Comparison of ENCODE assay signal across 1 cellular context in genomic region chr13:98307744-98308524, GRCh38.
TF ChIP-seq lines count a peak whose summit lies in the region.

No MANE protein-coding gene starts in this region.

TF ChIP-seq in HepG2, 621 proteins besides CTCF, POLR2A, EP300 and RAD21 (continued from another document and continues in another):
- TF ChIP-seq HHEX (CRISPR knock-in tag; IDR thresholded peaks at IDR 0.05), result peak; percentile 42; the same call in 1 of the 2 replicates
- TF ChIP-seq ZNF674 (CRISPR knock-in tag; IDR thresholded peaks at IDR 0.05; ENCODE audit: low read depth), result no peak
- TF ChIP-seq MEIS1 (CRISPR knock-in tag; IDR thresholded peaks at IDR 0.05; ENCODE audit: borderline replicate concordance), result peak; percentile 58; the same call in 1 of the 2 replicates
- TF ChIP-seq SOX5 (CRISPR knock-in tag; IDR thresholded peaks at IDR 0.05; ENCODE audit: borderline replicate concordance), result peak; percentile 69; the same call in 1 of the 2 replicates
- no peak for TF ChIP-seq ZSCAN30 (CRISPR knock-in tag; IDR thresholded peaks at IDR 0.05)
- no peak for TF ChIP-seq SOX6 (IDR thresholded peaks at IDR 0.05)
- TF ChIP-seq SOX6 (CRISPR knock-in tag; IDR thresholded peaks at IDR 0.05), result peak; percentile 88
- TF ChIP-seq HIC2 (CRISPR knock-in tag; IDR thresholded peaks at IDR 0.05; ENCODE audit: low read depth), result 0 out of 2 replicates have a peak, but pooled peaks have one; percentile 54
- TF ChIP-seq PHF20 (CRISPR knock-in tag; IDR thresholded peaks at IDR 0.05), result no peak
- TF ChIP-seq ZNF205 (CRISPR knock-in tag; IDR thresholded peaks at IDR 0.05), result 0 out of 2 replicates have a peak, but pooled peaks have one; percentile 74
- peak; percentile 73; the same call in 1 of the 2 replicates for TF ChIP-seq GATA4 (IDR thresholded peaks at IDR 0.05; ENCODE audit: borderline replicate concordance, low read depth)
- TF ChIP-seq TP53 (CRISPR knock-in tag; conservative IDR thresholded peaks at IDR 0.05), result 0 out of 2 replicates have a peak, but pooled peaks have one; percentile 37
- peak; percentile 81; the same call in 1 of the 2 replicates for TF ChIP-seq ISL2 (CRISPR knock-in tag; IDR thresholded peaks at IDR 0.05)
- TF ChIP-seq ZNF816 (CRISPR knock-in tag; IDR thresholded peaks at IDR 0.05; ENCODE audit: borderline replicate concordance), result no peak; the same call in 1 of the 2 replicates
- TF ChIP-seq FOSL2 (CRISPR knock-in tag; IDR thresholded peaks at IDR 0.05), result peak; percentile 62
- peak; percentile 59; the same call in 1 of the 2 replicates for TF ChIP-seq NR2F2 (IDR thresholded peaks at IDR 0.05; ENCODE audit: borderline replicate concordance, low read depth)
- TF ChIP-seq ZNF687 (CRISPR knock-in tag; IDR thresholded peaks at IDR 0.05), result peak; percentile 84
- TF ChIP-seq MYC (CRISPR knock-in tag; IDR thresholded peaks at IDR 0.05; ENCODE audit: borderline replicate concordance), result peak; percentile 84
- no peak for TF ChIP-seq TIGD3 (CRISPR knock-in tag; IDR thresholded peaks at IDR 0.05; ENCODE audit: borderline replicate concordance)
- no peak for TF ChIP-seq ZMAT5 (CRISPR knock-in tag; IDR thresholded peaks at IDR 0.05; ENCODE audit: borderline replicate concordance, low read depth)
- no peak for TF ChIP-seq POLR2G (IDR thresholded peaks at IDR 0.05; ENCODE audit: low read depth, low read length)
- TF ChIP-seq ZNF782 (CRISPR knock-in tag; IDR thresholded peaks at IDR 0.05; ENCODE audit: borderline replicate concordance), result no peak
- no peak for TF ChIP-seq ATF6 (CRISPR knock-in tag; conservative IDR thresholded peaks at IDR 0.05)
- 0 out of 2 replicates have a peak, but pooled peaks have one; percentile 20 for TF ChIP-seq ZFX (CRISPR knock-in tag; IDR thresholded peaks at IDR 0.05; ENCODE audit: low read depth)
- TF ChIP-seq ZSCAN5A (CRISPR knock-in tag; IDR thresholded peaks at IDR 0.05; ENCODE audit: borderline replicate concordance), result no peak
- 0 out of 2 replicates have a peak, but pooled peaks have one; percentile 62 for TF ChIP-seq ESRRA (CRISPR knock-in tag; IDR thresholded peaks at IDR 0.05; ENCODE audit: low read depth)
- TF ChIP-seq HOXA3 (CRISPR knock-in tag; IDR thresholded peaks at IDR 0.05), result peak; percentile 77
- TF ChIP-seq IKZF5 (CRISPR knock-in tag; IDR thresholded peaks at IDR 0.05), result 0 out of 2 replicates have a peak, but pooled peaks have one; percentile 54
- no peak for TF ChIP-seq NONO (IDR thresholded peaks at IDR 0.05)
- peak; percentile 44; the same call in 1 of the 2 replicates for TF ChIP-seq NONO (CRISPR knock-in tag; conservative IDR thresholded peaks at IDR 0.05)
- TF ChIP-seq DRAP1 (CRISPR knock-in tag; IDR thresholded peaks at IDR 0.05), result 0 out of 2 replicates have a peak, but pooled peaks have one; percentile 13
- TF ChIP-seq ATF7-NPFF (CRISPR knock-in tag; IDR thresholded peaks at IDR 0.05; ENCODE audit: low read depth), result 0 out of 2 replicates have a peak, but pooled peaks have one; percentile 63
- TF ChIP-seq BCL6 (CRISPR knock-in tag; IDR thresholded peaks at IDR 0.05), result peak; percentile 68
- TF ChIP-seq ZNF646 (CRISPR knock-in tag; IDR thresholded peaks at IDR 0.05), result 0 out of 2 replicates have a peak, but pooled peaks have one; percentile 29
- TF ChIP-seq CHCHD3 (CRISPR knock-in tag; IDR thresholded peaks at IDR 0.05), result no peak
- TF ChIP-seq USF2 (IDR thresholded peaks at IDR 0.05; ENCODE audit: low read depth, low read length), result no peak
- peak; percentile 44; the same call in 1 of the 2 replicates for TF ChIP-seq USF2 (CRISPR knock-in tag; IDR thresholded peaks at IDR 0.05; ENCODE audit: borderline replicate concordance)
